Comparison of ENCODE assay signal across 2 cellular contexts in genomic region chr13:112105884-112106283, GRCh38.
TF ChIP-seq lines count a peak whose summit lies in the region.

No MANE protein-coding gene starts in this region.

TF ChIP-seq in GM23338, 12 proteins besides CTCF, POLR2A, EP300 and RAD21:
- TF ChIP-seq EZH2phosphoT487 (IDR thresholded peaks at IDR 0.05; ENCODE audit: unreplicated experiment) (no peak), NANOG (IDR thresholded peaks at IDR 0.05; ENCODE audit: borderline replicate concordance) (peak; percentile 6; the same call in 1 of the 2 replicates), ZNF331 (CRISPR knock-in tag; IDR thresholded peaks at IDR 0.05; ENCODE audit: low read depth) (no peak)

TF ChIP-seq in H1, 55 proteins besides CTCF, POLR2A, EP300 and RAD21:
- TF ChIP-seq POU5F1 (IDR thresholded peaks at IDR 0.05; ENCODE audit: low read depth, low read length) (0 out of 2 replicates have a peak, but pooled peaks have one; percentile 10), EGR1 (IDR thresholded peaks at IDR 0.05; ENCODE audit: borderline replicate concordance, low read depth, low read length) (peak; percentile 73; the same call in 1 of the 2 replicates), JUND (IDR thresholded peaks at IDR 0.05; ENCODE audit: low read length) (no peak), TEAD4 (IDR thresholded peaks at IDR 0.05; ENCODE audit: low read depth, low read length) (0 out of 2 replicates have a peak, but pooled peaks have one; percentile 5)
- TF ChIP-seq, protein P1, sequence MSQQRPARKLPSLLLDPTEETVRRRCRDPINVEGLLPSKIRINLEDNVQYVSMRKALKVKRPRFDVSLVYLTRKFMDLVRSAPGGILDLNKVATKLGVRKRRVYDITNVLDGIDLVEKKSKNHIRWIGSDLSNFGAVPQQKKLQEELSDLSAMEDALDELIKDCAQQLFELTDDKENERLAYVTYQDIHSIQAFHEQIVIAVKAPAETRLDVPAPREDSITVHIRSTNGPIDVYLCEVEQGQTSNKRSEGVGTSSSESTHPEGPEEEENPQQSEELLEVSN (IDR thresholded peaks at IDR 0.05): peak; percentile 59; the same call in 1 of the 2 replicates
- TF ChIP-seq, protein P2, sequence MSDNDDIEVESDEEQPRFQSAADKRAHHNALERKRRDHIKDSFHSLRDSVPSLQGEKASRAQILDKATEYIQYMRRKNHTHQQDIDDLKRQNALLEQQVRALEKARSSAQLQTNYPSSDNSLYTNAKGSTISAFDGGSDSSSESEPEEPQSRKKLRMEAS (IDR thresholded peaks at IDR 0.05): peak; percentile 72
